In genomic region chr13:110163020-110163658, GRCh38 we compare ENCODE assay signal across 18 cellular contexts.
"Had no signal": no experiment of that assay in that cellular context is flagged by ENCODE, and none has a peak within 500 bp of the region (broad histone marks: within the 10 kb centered on the region; RNA-seq: fewer than 3 reads in every experiment).

No MANE protein-coding gene starts in this region.

- DNase-seq: activated CD4-positive, alpha-beta T cell treated with anti-CD3 and anti-CD28 coated beads, Interleukin-2, amount 10 ng/mL, durations not matched to agents 24 days and 14 days; activated CD8-positive, alpha-beta T cell treated with anti-CD3 and anti-CD28 coated beads, Interleukin-2, amount 10 ng/mL, durations not matched to agents 7 days and 5 days; activated effector memory CD4-positive, alpha-beta T cell treated with Interleukin-2 at 50 U/mL for 16 hours; activated naive CD4-positive, alpha-beta T cell treated with anti-CD3 and anti-CD28 coated beads, Interleukin-2, amount 50 U/mL, for 16 hours; activated T-cell treated with anti-CD3 and anti-CD28 coated beads, Interleukin-2, amount 50 U/mL, for 24 hours; cerebellar nuclear complex; effector CD4-positive, alpha-beta T cell; heart right ventricle; kidney glomerular epithelial cell; natural killer cell; stimulated activated CD4-positive, alpha-beta T cell treated with anti-CD3 and anti-CD28 coated beads, Interleukin-12 subunit alpha, Interleukin-12 subunit beta, amount 100 ng/mL, for 4 hours; stimulated activated CD4-positive, alpha-beta T cell treated with anti-CD3 and anti-CD28 coated beads, Interleukin-1b, Interleukin-23, amount 100 ng/mL, for 48 hours; stimulated activated CD8-positive, alpha-beta memory T cell treated with anti-CD3 and anti-CD28 coated beads, Interleukin-4, amount 100 ng/mL, for 48 hours; stimulated activated naive CD4-positive, alpha-beta T cell treated with Interleukin-2 at 50 U/mL for 16 hours; thyroid gland had no signal

- H3K27ac Mint-ChIP-seq: activated CD4-positive, alpha-beta T cell treated with anti-CD3 and anti-CD28 coated beads, Interleukin-2, amount 10 ng/mL, durations not matched to agents 24 days and 14 days; activated CD8-positive, alpha-beta T cell treated with anti-CD3 and anti-CD28 coated beads, Interleukin-2, amount 10 ng/mL, durations not matched to agents 7 days and 5 days; activated T-cell treated with anti-CD3 and anti-CD28 coated beads, Interleukin-2, amount 50 U/mL, for 24 hours; natural killer cell had no signal

- H3K4me3 ChIP-seq: ascending aorta, breast epithelium, esophagus muscularis mucosa, heart right ventricle, thyroid gland had no signal

- H3K27me3 ChIP-seq: ascending aorta, breast epithelium, esophagus muscularis mucosa, heart right ventricle, thyroid gland had no signal

- H3K4me1 ChIP-seq: ascending aorta, breast epithelium had no signal

- H3K9me3 Mint-ChIP-seq: activated CD4-positive, alpha-beta T cell treated with anti-CD3 and anti-CD28 coated beads, Interleukin-2, amount 10 ng/mL, durations not matched to agents 24 days and 14 days; activated T-cell treated with anti-CD3 and anti-CD28 coated beads, Interleukin-2, amount 50 U/mL, for 24 hours; natural killer cell had no signal

- H3K36me3 ChIP-seq: breast epithelium had no signal

- H3K4me3 Mint-ChIP-seq: activated CD4-positive, alpha-beta T cell treated with anti-CD3 and anti-CD28 coated beads, Interleukin-2, amount 10 ng/mL, durations not matched to agents 24 days and 14 days; activated CD8-positive, alpha-beta T cell treated with anti-CD3 and anti-CD28 coated beads, Interleukin-2, amount 10 ng/mL, durations not matched to agents 7 days and 5 days; activated T-cell treated with anti-CD3 and anti-CD28 coated beads, Interleukin-2, amount 50 U/mL, for 24 hours; natural killer cell had no signal

- H3K27ac ChIP-seq: ascending aorta, thyroid gland had no signal

- H3K36me3 Mint-ChIP-seq: natural killer cell had no signal

- H3K4me1 Mint-ChIP-seq: activated CD4-positive, alpha-beta T cell treated with anti-CD3 and anti-CD28 coated beads, Interleukin-2, amount 10 ng/mL, durations not matched to agents 24 days and 14 days; natural killer cell had no signal

- ATAC-seq: activated CD8-positive, alpha-beta T cell treated with anti-CD3 and anti-CD28 coated beads, Interleukin-2, amount 10 ng/mL, durations not matched to agents 7 days and 5 days; natural killer cell had no signal

- H3K9me3 ChIP-seq: ascending aorta, breast epithelium, esophagus muscularis mucosa, heart right ventricle, thyroid gland had no signal
